Comparison of ENCODE assay signal across 2 cellular contexts in genomic region chr1:50973255-50973654, GRCh38.
TF ChIP-seq lines count a peak whose summit lies in the region.

No MANE protein-coding gene starts in this region.

TF ChIP-seq in SK-N-SH, 30 proteins besides CTCF, POLR2A, EP300 and RAD21:
- no peak for TF ChIP-seq CHD2 (IDR thresholded peaks at IDR 0.05; ENCODE audit: low read length, partially characterized antibody)
- no peak for TF ChIP-seq MEF2A (IDR thresholded peaks at IDR 0.05; ENCODE audit: borderline replicate concordance, low read depth)
- no peak for TF ChIP-seq FOSL2 (IDR thresholded peaks at IDR 0.05; ENCODE audit: borderline replicate concordance, low read depth)
- no peak for TF ChIP-seq TCF12 (IDR thresholded peaks at IDR 0.05)
- no peak for TF ChIP-seq RXRA (IDR thresholded peaks at IDR 0.05; ENCODE audit: borderline replicate concordance, low read depth)
- TF ChIP-seq PBX3 (IDR thresholded peaks at IDR 0.05) = no peak
- TF ChIP-seq ELF1 (IDR thresholded peaks at IDR 0.05) = no peak
TF ChIP-seq in SK-N-SH: peak in this region for 0.

TF ChIP-seq in SK-N-SH treated with all-trans-retinoic acid at 6 μM for 48 hours, 23 proteins besides CTCF, POLR2A, EP300 and RAD21:
- TF ChIP-seq PPARA (CRISPR knock-in tag; IDR thresholded peaks at IDR 0.05; ENCODE audit: borderline replicate concordance) = no peak
- TF ChIP-seq CSRNP3 (CRISPR knock-in tag; IDR thresholded peaks at IDR 0.05) = no peak
- no peak for TF ChIP-seq GLIS3 (CRISPR knock-in tag; IDR thresholded peaks at IDR 0.05)
- TF ChIP-seq ZNF70 (CRISPR knock-in tag; IDR thresholded peaks at IDR 0.05) = no peak
- TF ChIP-seq ZNF565 (CRISPR knock-in tag; conservative IDR thresholded peaks at IDR 0.05; ENCODE audit: low read depth) = no peak
- TF ChIP-seq ARNTL (CRISPR knock-in tag; IDR thresholded peaks at IDR 0.05; ENCODE audit: borderline replicate concordance, low read depth) = no peak
- no peak for TF ChIP-seq ZFP30 (CRISPR knock-in tag; IDR thresholded peaks at IDR 0.05)
TF ChIP-seq in SK-N-SH treated with all-trans-retinoic acid at 6 μM for 48 hours: peak in this region for 0.
